ENCODE assay signal across 14 cellular contexts in the genomic region with DNA sequence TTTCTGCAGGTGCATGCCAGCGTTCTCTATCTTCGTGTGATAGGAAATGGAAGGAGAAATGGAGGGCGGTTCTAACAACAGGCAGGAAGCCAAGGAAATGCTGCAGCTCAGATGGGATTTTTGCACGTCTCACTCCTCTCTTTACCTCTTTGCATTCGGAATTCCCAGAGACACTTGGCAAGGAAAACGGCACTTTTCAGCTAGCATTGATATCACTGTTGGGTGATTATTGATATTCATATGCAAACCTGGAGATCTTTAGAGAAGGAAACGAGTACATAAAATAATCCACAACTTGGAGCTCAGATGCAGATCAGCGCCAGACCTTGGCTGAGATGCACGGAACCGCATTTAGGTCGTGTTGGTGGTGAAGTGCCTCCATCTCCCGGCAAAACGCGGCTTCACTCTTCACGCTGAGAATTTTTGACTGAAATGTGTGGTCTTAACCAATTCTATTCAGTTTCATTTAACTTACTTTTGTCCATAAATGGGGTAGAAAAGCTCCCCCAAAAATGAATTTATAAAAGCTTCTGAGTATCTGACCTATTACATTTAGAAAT.
DNase-seq lines count a peak whose midpoint lies in the region; ATAC-seq and TF ChIP-seq lines count a peak whose summit lies in the region.
"Had no signal": no experiment of that assay in that cellular context is flagged by ENCODE, and none has a peak within 500 bp of the region (broad histone marks: within the 10 kb centered on the region; RNA-seq: fewer than 3 reads in every experiment).

No MANE protein-coding gene starts in this region.

- H3F3A ChIP-seq in PC-3 (ENCODE audit: low read length, unreplicated experiment), result no peaks in the 10 kb centered on the region

- H3K9ac ChIP-seq in PC-3 (ENCODE audit: low read length), result no peak overlapping the region
- H3K9ac ChIP-seq: GM23248 had no signal

- DNase-seq in NCI-H510A treated with DMSO at 0.1 percent for 48 hours (lab: John Stamatoyannopoulos, UW), result peak; percentile 76
- no peak for DNase-seq in NCI-H510A (lab: John Stamatoyannopoulos, UW)
- DNase-seq in DMS79 treated with DMSO at 0.1 percent for 48 hours (lab: John Stamatoyannopoulos, UW), result peak; percentile 97
- DNase-seq in NCI-H2196 treated with DMSO at 0.1 percent for 48 hours (lab: John Stamatoyannopoulos, UW; ENCODE audit: unreplicated experiment), result peak; percentile 30
- peak; percentile 31 for DNase-seq in fibroblast of the aortic adventitia (ENCODE audit: low read depth)
- DNase-seq in PC-3, result no peak
- DNase-seq in SW 1271 (lab: John Stamatoyannopoulos, UW), result no peak
- DNase-seq in GM20000 (ENCODE audit: low spot score), result no peak
- DNase-seq: GM23248, NCI-H187 treated with DMSO at 0.1 percent for 48 hours, NCI-H446 treated with DMSO at 0.1 percent for 48 hours, T-helper 17 cell had no signal

- BruUV-seq in PC-3 (replicated peaks; lab: Mats Ljungman, UMichigan), result no TSS peak

- H3K27ac ChIP-seq in PC-3 (ENCODE audit: low read length), result no peak overlapping the region
- H3K27ac ChIP-seq: GM23248, RWPE1 had no signal

- H3K9me2 ChIP-seq in PC-3 (replicated peaks; ENCODE audit: low read length), result no peaks in the 10 kb centered on the region

- no peaks in the 10 kb centered on the region for H3K27me3 ChIP-seq in PC-3 (ENCODE audit: low read length)

- no peaks in the 10 kb centered on the region for H3K9me3 ChIP-seq in PC-3 (ENCODE audit: low read length)

- POLR2A ChIA-PET in PC-3 (lab: Charles Lee; ENCODE audit: unreplicated experiment), result no interaction called here

- TF ChIP-seq CTCF in fibroblast of the aortic adventitia (IDR thresholded peaks at IDR 0.05; ENCODE audit: insufficient read depth, low read length) (peak; percentile 33), PC-3 (conservative IDR thresholded peaks at IDR 0.05; ENCODE audit: low read depth, low read length) (no peak), GM20000 (IDR thresholded peaks at IDR 0.05; ENCODE audit: extremely low read depth, missing control alignments) (no peak)

- ATAC-seq in PC-3, result no peak
- ATAC-seq: HCT116, T-helper 17 cell had no signal

- no peaks in the 10 kb centered on the region for H3K79me2 ChIP-seq in PC-3 (ENCODE audit: low read length)

- H3K36me3 ChIP-seq in PC-3 (ENCODE audit: low read depth, low read length), result no peaks in the 10 kb centered on the region

- no peak overlapping the region for H3K4me2 ChIP-seq in PC-3 (ENCODE audit: low read length)

- intact Hi-C loops in PC-3 (cut with micrococcal nuclease), result loop anchor here (5.0 kb wide), 1 partner anchor 121 kb away; a partner anchor contains a TSS

- H4K20me1 ChIP-seq in PC-3 (ENCODE audit: low read length), result no peaks in the 10 kb centered on the region

- H3K4me1 ChIP-seq in PC-3 (ENCODE audit: insufficient read depth, low read length), result peaks cover 7% of the 10 kb centered on the region; the same call in 1 of the 2 replicates

- H3K4me3 ChIP-seq in fibroblast of the aortic adventitia (ENCODE audit: low read depth, low read length) (no peak overlapping the region), PC-3 (ENCODE audit: low read length) (no peak overlapping the region)
- H3K4me3 ChIP-seq: GM23248 had no signal

- no peak overlapping the region for H2AFZ ChIP-seq in PC-3 (ENCODE audit: low read length)
- H2AFZ ChIP-seq: GM23248 had no signal

- CTCF ChIA-PET in PC-3 (lab: Charles Lee), result interaction anchor here (0.6 kb wide), 1 partner anchor 10 kb away, joined by 4 read pairs; no protein-coding TSS in a partner anchor

Comparison
In these comparisons a context has a peak if more than half of its experiments do, and no peak if none do; other contexts are left out.
1. DNase-seq: peak in NCI-H510A treated with DMSO at 0.1 percent for 48 hours (single experiment), DMS79 treated with DMSO at 0.1 percent for 48 hours (single experiment), NCI-H2196 treated with DMSO at 0.1 percent for 48 hours (single experiment) and fibroblast of the aortic adventitia (single experiment); none in NCI-H510A (single experiment), PC-3 (single experiment), SW 1271 (0 of 2) and GM20000 (single experiment).